In genomic region chr19:3316659-3317207, GRCh38 we compare ENCODE assay signal across 19 cellular contexts.
"Had no signal": no experiment of that assay in that cellular context is flagged by ENCODE, and none has a peak within 500 bp of the region (broad histone marks: within the 10 kb centered on the region; RNA-seq: fewer than 3 reads in every experiment).

No MANE protein-coding gene starts in this region.

- H3K9ac ChIP-seq: KMS-11 had no signal

- H3K27ac ChIP-seq: KMS-11 had no signal

- H3K4me2 ChIP-seq: KMS-11 had no signal

- FAIRE-seq: RCC 7860 had no signal

- DNase-seq: IMR-90, Kasumi-1, MM.1S, NCI-H1092 treated with DMSO at 0.1 percent for 48 hours, NCI-H1436, NCI-H187, NCI-H2029, NCI-H2081 treated with DMSO at 0.1 percent for 48 hours, NCI-H2171, NCI-H226, NCI-H446, NCI-H510A, NCI-H524 treated with DMSO at 0.1 percent for 48 hours, NCI-H69, NCI-H774, RPMI8226, SHP77 had no signal
